21 cellular contexts compared by ENCODE assay signal in the genomic region with DNA sequence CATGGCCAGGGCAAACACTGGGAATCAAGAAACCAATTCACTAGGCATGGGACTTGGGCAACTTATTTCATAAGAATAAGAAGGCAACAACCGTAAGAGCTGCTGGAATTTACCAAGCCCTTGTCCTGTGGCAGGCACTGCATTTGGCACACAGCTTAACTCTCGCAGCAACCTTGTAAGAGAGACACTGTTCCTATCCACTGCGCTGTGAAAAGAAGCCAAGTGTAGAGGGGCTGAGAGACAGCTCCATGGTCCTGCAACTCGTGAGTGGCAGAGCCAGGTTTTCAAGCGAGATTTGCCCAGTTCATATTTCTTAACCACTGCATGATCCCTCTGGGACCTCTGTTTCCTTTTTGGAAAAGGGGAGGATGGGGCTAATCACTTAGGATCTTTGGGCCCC.
DNase-seq lines count a peak whose midpoint lies in the region; ATAC-seq, FAIRE-seq and TF ChIP-seq lines count a peak whose summit lies in the region.
"Had no signal": no experiment of that assay in that cellular context is flagged by ENCODE, and none has a peak within 500 bp of the region (broad histone marks: within the 10 kb centered on the region; RNA-seq: fewer than 3 reads in every experiment).

No MANE protein-coding gene starts in this region.

- no peaks in the 10 kb centered on the region for H3K27me3 ChIP-seq in DND-41 (ENCODE audit: insufficient read depth, low read length, poor library complexity)
- H3K27me3 ChIP-seq in SJSA1 (replicated peaks) = no peaks in the 10 kb centered on the region
- no peaks in the 10 kb centered on the region for H3K27me3 ChIP-seq in psoas muscle (ENCODE audit: insufficient read depth in 3 of 3, low read length in 2 of 3)
- H3K27me3 ChIP-seq: cardiac muscle cell, stomach had no signal

- H2AFZ ChIP-seq in DND-41 (ENCODE audit: low read depth, low read length) = no peak overlapping the region

- no peaks in the 10 kb centered on the region for H3K36me3 ChIP-seq in DND-41 (ENCODE audit: insufficient read depth, low read length)
- no peaks in the 10 kb centered on the region for H3K36me3 ChIP-seq in SJSA1
- no peaks in the 10 kb centered on the region for H3K36me3 ChIP-seq in psoas muscle (ENCODE audit: insufficient read depth in 1 of 2, low read depth in 1 of 2)
- H3K36me3 ChIP-seq: cardiac muscle cell, lower lobe of right lung, stomach had no signal

- no peak overlapping the region for H3K9ac ChIP-seq in DND-41 (ENCODE audit: low read depth, low read length)

- H3K9me3 ChIP-seq in DND-41 (ENCODE audit: insufficient read depth, low read length, severe bottlenecking) (no peaks in the 10 kb centered on the region), SJSA1 (replicated peaks) (peaks cover 3% of the 10 kb centered on the region; the same call in 1 of the 2 replicates), psoas muscle (no peaks in the 10 kb centered on the region)
- H3K9me3 ChIP-seq: lower lobe of right lung, stomach had no signal

- no peak for TF ChIP-seq POLR2A in GM12892 (IDR thresholded peaks at IDR 0.05; ENCODE audit: low read depth, low read length)

- H3K79me2 ChIP-seq in DND-41 (ENCODE audit: insufficient read depth, low read length) = no peaks in the 10 kb centered on the region

- intact Hi-C loops in psoas muscle (cut with DNase I) = loop anchor here (5.0 to 10.0 kb wide), 2 partner anchors 40 to 307 kb away; no protein-coding TSS in a partner anchor

- no peak overlapping the region for H3K4me3 ChIP-seq in DND-41 (ENCODE audit: low read depth in 1 of 2, low read length in 2 of 2)
- H3K4me3 ChIP-seq in SJSA1 = no peak overlapping the region
- H3K4me3 ChIP-seq in fibroblast of villous mesenchyme (ENCODE audit: low read depth, low read length) = no peak overlapping the region
- H3K4me3 ChIP-seq in psoas muscle = no peak overlapping the region
- H3K4me3 ChIP-seq: cardiac muscle cell, lower lobe of right lung, stomach had no signal

- peaks cover 32% of the 10 kb centered on the region for H3K4me1 ChIP-seq in DND-41 (ENCODE audit: insufficient read depth, low read length)
- peaks cover 41% of the 10 kb centered on the region for H3K4me1 ChIP-seq in SJSA1 (replicated peaks)
- peaks cover 57% of the 10 kb centered on the region for H3K4me1 ChIP-seq in psoas muscle
- H3K4me1 ChIP-seq: lower lobe of right lung had no signal

- 11 to 25% (median 13%) methylated on average over 5 of the region's 5 CpGs for WGBS in psoas muscle, 3 donors

- no peak for FAIRE-seq in GM12892 (lab: Jason Lieb, UNC)

- H3K27ac ChIP-seq in DND-41 (ENCODE audit: low read length) (peak overlapping the region; percentile 59), SJSA1 (peak overlapping the region; percentile 97), psoas muscle (peak overlapping the region; percentile 96)
- H3K27ac ChIP-seq: cardiac muscle cell, lower lobe of right lung, stomach had no signal

- TF ChIP-seq CTCF in DND-41 (IDR thresholded peaks at IDR 0.05; ENCODE audit: borderline replicate concordance, extremely low read depth, low read length, poor library complexity, severe bottlenecking) = no peak
- TF ChIP-seq CTCF in fibroblast of villous mesenchyme (IDR thresholded peaks at IDR 0.05; ENCODE audit: insufficient read depth, low read depth, low read length) = no peak
- no peak for TF ChIP-seq CTCF in psoas muscle (IDR thresholded peaks at IDR 0.05)

- ATAC-seq in DND-41 (ENCODE audit: insufficient read depth, low read depth) = no peak
- ATAC-seq in psoas muscle = peak; percentile 60 to 67 (median 64)
- no peak for ATAC-seq in HG02678 (IDR thresholded peaks at IDR 0.05; ENCODE audit: unreplicated experiment)
- ATAC-seq in GM21786 (IDR thresholded peaks at IDR 0.05; ENCODE audit: unreplicated experiment) = no peak
- ATAC-seq: lower lobe of right lung; naive thymus-derived CD8-positive, alpha-beta T cell had no signal

- H3K4me2 ChIP-seq in DND-41 (ENCODE audit: insufficient read depth, low read length) = peak overlapping the region; percentile 46; the same call in 1 of the 2 replicates

- peak; percentile 4 for DNase-seq in DND-41
- DNase-seq in SJSA1 (ENCODE audit: low read depth in 1 of 2, low spot score in 2 of 2) = no peak
- peak; percentile 36 for DNase-seq in fibroblast of villous mesenchyme (ENCODE audit: low read depth)
- DNase-seq in psoas muscle = peak; percentile 35 to 58
- no peak for DNase-seq in GM12892 (ENCODE audit: insufficient read length)
- DNase-seq in globus pallidus (ENCODE audit: low spot score) = no peak
- DNase-seq: activated CD4-positive, alpha-beta T cell treated with anti-CD3 and anti-CD28 coated beads, Interleukin-2, amount 10 ng/mL, durations not matched to agents 7 days and 5 days; activated naive CD8-positive, alpha-beta T cell treated with anti-CD3 and anti-CD28 coated beads for 36 hours; activated T-cell treated with anti-CD3 and anti-CD28 coated beads, Interleukin-2, amount 50 U/mL, for 1 hour; effector CD4-positive, alpha-beta T cell; foreskin melanocyte; lower lobe of right lung; MM.1S; naive thymus-derived CD8-positive, alpha-beta T cell; NCI-H2081 treated with DMSO at 0.1 percent for 48 hours; NCI-H524; stimulated activated CD4-positive, alpha-beta T cell treated with anti-CD3 and anti-CD28 coated beads, Interleukin-15, amount 100 ng/mL, for 24 hours; stomach had no signal

- no peaks in the 10 kb centered on the region for H4K20me1 ChIP-seq in DND-41 (ENCODE audit: insufficient read depth, low read length)

Comparison
In these comparisons a context has a peak if more than half of its experiments do, and no peak if none do; other contexts are left out.
1. ATAC-seq: peak in psoas muscle (4 of 4); none in DND-41 (single experiment), HG02678 (single experiment) and GM21786 (single experiment).
2. DNase-seq: peak in DND-41 (single experiment), fibroblast of villous mesenchyme (single experiment) and psoas muscle (2 of 2); none in SJSA1 (0 of 2), GM12892 (single experiment) and globus pallidus (single experiment).
3. Peak in every context shown above with its lines, with median percentiles within 50 percentile points of each other: H3K27ac ChIP-seq.